ENCODE assay signal across 12 cellular contexts in genomic region chr6:142952614-142953013, GRCh38. TPM values are rescaled to one million over a fixed set of nuclear protein-coding genes. Genes with fewer than 3 reads are reported as not detected.
A peak's percentile ranks its signal among the peaks of the same experiment; 100 is the strongest.
DNase-seq lines count a peak whose midpoint lies in the region; ATAC-seq and TF ChIP-seq lines count a peak whose summit lies in the region.
"Had no signal": no experiment of that assay in that cellular context is flagged by ENCODE, and none has a peak within 500 bp of the region (broad histone marks: within the 10 kb centered on the region; RNA-seq: fewer than 3 reads in every experiment).

No MANE protein-coding gene starts in this region.

- H3K4me3 ChIP-seq in brain microvascular endothelial cell (ENCODE audit: low read depth, low read length) = no peak overlapping the region
- H3K4me3 ChIP-seq: pancreas had no signal

- ATAC-seq in GM18502 (IDR thresholded peaks at IDR 0.05; ENCODE audit: poor library complexity, unreplicated experiment) (peak; percentile 82), GM21360 (IDR thresholded peaks at IDR 0.05; ENCODE audit: unreplicated experiment) (peak; percentile 78), HG03066 (IDR thresholded peaks at IDR 0.05; ENCODE audit: low read depth, unreplicated experiment) (peak; percentile 72)

- peak overlapping the region; percentile 22 for H3K27ac Mint-ChIP-seq in activated naive CD8-positive, alpha-beta T cell treated with anti-CD3 and anti-CD28 coated beads for 36 hours
- H3K27ac Mint-ChIP-seq in CD14-positive monocyte = peak overlapping the region in 1 of 7 donors; percentile 33

- no peaks in the 10 kb centered on the region for H3K36me3 ChIP-seq in brain microvascular endothelial cell (replicated peaks)
- H3K36me3 ChIP-seq: pancreas had no signal

- H3K27me3 Mint-ChIP-seq in activated naive CD8-positive, alpha-beta T cell treated with anti-CD3 and anti-CD28 coated beads for 36 hours = no peaks in the 10 kb centered on the region
- H3K27me3 Mint-ChIP-seq in CD14-positive monocyte (ENCODE audit: low read depth in 3 of 3) = peaks cover 0 to 1% (median 0%) of the 10 kb centered on the region in 3 donors

- in situ Hi-C loops in brain microvascular endothelial cell (cut with HindIII; ENCODE audit: low pct_ligation_motif_present, low sequenced_read_pairs) = no loop called here

- intact Hi-C loops in CD14-positive monocyte (cut with micrococcal nuclease) = no loop called here

- no peak overlapping the region for H3K27ac ChIP-seq in brain microvascular endothelial cell
- H3K27ac ChIP-seq: pancreas had no signal

- H3K36me3 Mint-ChIP-seq in activated naive CD8-positive, alpha-beta T cell treated with anti-CD3 and anti-CD28 coated beads for 36 hours = peaks cover 3% of the 10 kb centered on the region
- H3K36me3 Mint-ChIP-seq in CD14-positive monocyte = no peaks in the 10 kb centered on the region

- TF ChIP-seq CTCF in brain microvascular endothelial cell (IDR thresholded peaks at IDR 0.05; ENCODE audit: low read depth, low read length, missing control alignments) (no peak), CD14-positive monocyte (IDR thresholded peaks at IDR 0.05) (no peak)

- H3K27me3 ChIP-seq in brain microvascular endothelial cell (replicated peaks) = no peaks in the 10 kb centered on the region
- H3K27me3 ChIP-seq: pancreas had no signal

- peaks cover 29% of the 10 kb centered on the region for H3K4me1 Mint-ChIP-seq in activated naive CD8-positive, alpha-beta T cell treated with anti-CD3 and anti-CD28 coated beads for 36 hours
- peaks cover 45% of the 10 kb centered on the region for H3K4me1 Mint-ChIP-seq in CD14-positive monocyte

- no peak overlapping the region for H3K4me3 Mint-ChIP-seq in activated naive CD8-positive, alpha-beta T cell treated with anti-CD3 and anti-CD28 coated beads for 36 hours
- no peak overlapping the region for H3K4me3 Mint-ChIP-seq in CD14-positive monocyte

- no peak for DNase-seq in activated naive CD8-positive, alpha-beta T cell treated with anti-CD3 and anti-CD28 coated beads for 36 hours
- no peak for DNase-seq in brain microvascular endothelial cell
- DNase-seq in GDM1 (lab: John Stamatoyannopoulos, UW) = no peak
- DNase-seq in NCI-H1694 treated with DMSO at 0.1 percent for 48 hours (lab: John Stamatoyannopoulos, UW) = no peak
- DNase-seq in CD14-positive monocyte (ENCODE audit: low spot score) = no peak
- DNase-seq: activated naive CD4-positive, alpha-beta T cell; effector CD4-positive, alpha-beta T cell; pancreas; T-helper 9 cell had no signal

- H3K9me3 Mint-ChIP-seq in activated naive CD8-positive, alpha-beta T cell treated with anti-CD3 and anti-CD28 coated beads for 36 hours = no peaks in the 10 kb centered on the region
- peaks cover 0 to 2% (median 0%) of the 10 kb centered on the region in 7 donors for H3K9me3 Mint-ChIP-seq in CD14-positive monocyte

RNA-seq across cellular contexts. Expression of gene HIVEP2, which starts 7.6 kb away (rescaled TPM):
- 10 to 100 TPM; 27.1 to 28.8 TPM for total RNA-seq in activated naive CD8-positive, alpha-beta T cell treated with anti-CD3 and anti-CD28 coated beads for 36 hours
- under 1 TPM; 0.16 to 0.64 TPM for polyA plus RNA-seq in CD14-positive monocyte
